In the genomic region with DNA sequence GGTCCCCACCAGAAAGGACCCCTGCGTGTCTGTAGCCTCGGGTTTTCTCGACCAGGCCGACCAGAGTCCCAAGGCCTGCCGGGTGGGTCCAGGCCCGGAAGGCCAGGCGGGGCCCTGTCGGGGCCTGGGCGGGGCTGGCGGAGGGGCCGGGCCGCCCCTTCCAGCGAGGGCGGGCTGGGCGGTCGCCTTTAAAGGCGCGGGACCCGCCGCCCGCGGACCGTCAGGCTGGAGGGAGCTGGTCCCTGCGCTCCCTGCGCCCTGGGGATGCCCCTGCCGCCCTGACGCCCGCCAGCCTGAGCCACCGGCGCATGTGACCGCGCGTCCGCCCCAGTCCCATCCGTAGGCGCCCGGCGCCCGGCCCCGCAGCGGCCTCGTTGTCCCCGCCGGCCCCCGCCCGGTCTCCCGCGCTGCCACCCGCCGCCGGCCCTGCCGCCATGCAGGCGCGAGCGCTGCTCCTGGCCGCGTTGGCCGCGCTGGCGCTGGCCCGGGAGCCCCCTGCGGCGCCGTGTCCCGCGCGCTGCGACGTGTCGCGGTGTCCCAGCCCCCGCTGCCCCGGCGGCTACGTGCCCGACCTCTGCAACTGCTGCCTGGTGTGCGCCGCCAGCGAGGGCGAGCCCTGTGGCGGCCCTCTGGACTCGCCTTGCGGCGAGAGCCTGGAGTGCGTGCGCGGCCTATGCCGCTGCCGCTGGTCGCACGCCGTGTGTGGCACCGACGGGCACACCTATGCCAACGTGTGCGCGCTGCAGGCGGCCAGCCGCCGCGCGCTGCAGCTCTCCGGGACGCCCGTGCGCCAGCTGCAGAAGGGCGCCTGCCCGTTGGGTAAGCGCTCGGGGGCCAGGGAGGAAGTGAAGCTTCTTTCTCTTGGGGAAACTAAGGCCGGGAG, we compare ENCODE assay signal across 9 cellular contexts. TPM values are rescaled to one million over a fixed set of nuclear protein-coding genes. Genes with fewer than 3 reads are reported as not detected.
DNase-seq lines count a peak whose midpoint lies in the region; ATAC-seq, FAIRE-seq and TF ChIP-seq lines count a peak whose summit lies in the region.
"Had no signal": no experiment of that assay in that cellular context is flagged by ENCODE, and none has a peak within 500 bp of the region (broad histone marks: within the 10 kb centered on the region; RNA-seq: fewer than 3 reads in every experiment).

A gene (plus strand): TSS at position 220 of the 883 bp plus-strand sequence. CDS start 215 bp downstream, at position 435.

- peaks cover 12% of the 10 kb centered on the region; the same call in 1 of the 3 replicates for H3K4me1 ChIP-seq in A549
- H3K4me1 ChIP-seq in esophagus (ENCODE audit: control insufficient read depth in 2 of 2, insufficient read depth in 2 of 2, low read length in 1 of 2), result peaks cover 7 to 10% of the 10 kb centered on the region in 2 donors
- peaks cover 58% of the 10 kb centered on the region for H3K4me1 ChIP-seq in mucosa of stomach (ENCODE audit: control insufficient read depth, insufficient read depth, low read length)

- TF ChIP-seq POLR2A in A549 (IDR thresholded peaks at IDR 0.05; ENCODE audit: low read length), result peak; percentile 45

- ATAC-seq in A549 (peak in 1 of 2 experiments; percentile 58; a peak in 3 of 6 replicates), GM19395 (IDR thresholded peaks at IDR 0.05; ENCODE audit: unreplicated experiment) (no peak), HG03521 (IDR thresholded peaks at IDR 0.05; ENCODE audit: unreplicated experiment) (no peak)

- H3K9me3 ChIP-seq in A549, result no peaks in the 10 kb centered on the region
- no peaks in the 10 kb centered on the region for H3K9me3 ChIP-seq in esophagus (ENCODE audit: control insufficient read depth in 2 of 2, insufficient read depth in 1 of 2, low read depth in 1 of 2, low read length in 1 of 2)
- no peaks in the 10 kb centered on the region for H3K9me3 ChIP-seq in mucosa of stomach (ENCODE audit: control insufficient read depth, low read length)

- TF ChIP-seq EP300 in A549 (IDR thresholded peaks at IDR 0.05), result no peak

- no peak for TF ChIP-seq CTCF in A549 (IDR thresholded peaks at IDR 0.05)

- peaks cover 0 to 3% of the 10 kb centered on the region in 2 donors for H3K27me3 ChIP-seq in esophagus (ENCODE audit: control insufficient read depth in 1 of 2, insufficient read depth in 2 of 2, low read length in 2 of 2)
- H3K27me3 ChIP-seq in mucosa of stomach (ENCODE audit: control insufficient read depth, insufficient read depth, low read length), result peaks cover 23% of the 10 kb centered on the region

- peak within 1 kb of the TSS; percentile 51 for H3K9ac ChIP-seq in mucosa of stomach (ENCODE audit: low read length)

- POLR2A ChIA-PET in A549 (lab: Yijun Ruan, JAX), result no interaction called here

- no peak for FAIRE-seq in A549 (lab: Jason Lieb, UNC)

- H3K36me3 ChIP-seq in esophagus (ENCODE audit: control insufficient read depth in 2 of 2, insufficient read depth in 2 of 2, low read length in 1 of 2) (no peaks in the 10 kb centered on the region), mucosa of stomach (ENCODE audit: control insufficient read depth, insufficient read depth, low read length) (no peaks in the 10 kb centered on the region)

- TF ChIP-seq RAD21 in A549 (conservative IDR thresholded peaks at IDR 0.05 in 1 of 2, IDR thresholded peaks at IDR 0.05 in 1 of 2), result no peak

- CTCF ChIA-PET in A549 (lab: Yijun Ruan, JAX), result interaction anchor here (4.7 to 5.8 kb wide), 3 partner anchors 26 to 140 kb away, joined by 39 to 88 read pairs (median 51); no protein-coding TSS in a partner anchor

- peak within 1 kb of the TSS; percentile 40 for H3K4me3 ChIP-seq in A549
- H3K4me3 ChIP-seq in esophagus (ENCODE audit: low read depth in 1 of 2, low read length in 2 of 2), result peak within 1 kb of the TSS; percentile 28 to 38
- H3K4me3 ChIP-seq in mucosa of stomach (ENCODE audit: low read length), result no peak within 1 kb of the TSS

- WGBS in A549 (ENCODE audit: missing lambda C conversion rate), result 67% methylated on average over 33 of the region's 111 CpGs
- 2 to 3% methylated on average over 89 to 111 of the region's 111 CpGs for WGBS in esophagus, 2 donors

- H3K27ac ChIP-seq in A549, result peak within 1 kb of the TSS; percentile 51 to 88; a peak in 4 of 6 replicates
- peak within 1 kb of the TSS; percentile 37 to 47 for H3K27ac ChIP-seq in esophagus (ENCODE audit: low read depth in 2 of 2, low read length in 1 of 2)

- no peak for DNase-seq in A549 (ENCODE audit: low read depth in 1 of 2, low spot score in 1 of 2)
- peak; percentile 53 for DNase-seq in LHCN-M2 (ENCODE audit: low read depth)
- DNase-seq in Ammon's horn (ENCODE audit: low spot score), result no peak
- no peak for DNase-seq in COLO668 (lab: John Stamatoyannopoulos, UW; ENCODE audit: unreplicated experiment)
- DNase-seq: naive B cell had no signal

- H3K4me2 ChIP-seq in A549, result peak within 1 kb of the TSS; percentile 61

TF ChIP-seq in A549, 52 proteins besides CTCF, POLR2A, EP300 and RAD21:
- no peak for TF ChIP-seq FOXS1 (CRISPR knock-in tag; IDR thresholded peaks at IDR 0.05)
- no peak for TF ChIP-seq RCOR1 (IDR thresholded peaks at IDR 0.05; ENCODE audit: low read depth, low read length)
- TF ChIP-seq TP53 (CRISPR knock-in tag; IDR thresholded peaks at IDR 0.05), result no peak
- TF ChIP-seq, protein P1, sequence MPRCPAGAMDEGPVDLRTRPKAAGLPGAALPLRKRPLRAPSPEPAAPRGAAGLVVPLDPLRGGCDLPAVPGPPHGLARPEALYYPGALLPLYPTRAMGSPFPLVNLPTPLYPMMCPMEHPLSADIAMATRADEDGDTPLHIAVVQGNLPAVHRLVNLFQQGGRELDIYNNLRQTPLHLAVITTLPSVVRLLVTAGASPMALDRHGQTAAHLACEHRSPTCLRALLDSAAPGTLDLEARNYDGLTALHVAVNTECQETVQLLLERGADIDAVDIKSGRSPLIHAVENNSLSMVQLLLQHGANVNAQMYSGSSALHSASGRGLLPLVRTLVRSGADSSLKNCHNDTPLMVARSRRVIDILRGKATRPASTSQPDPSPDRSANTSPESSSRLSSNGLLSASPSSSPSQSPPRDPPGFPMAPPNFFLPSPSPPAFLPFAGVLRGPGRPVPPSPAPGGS (IDR thresholded peaks at IDR 0.05), result no peak
- no peak for TF ChIP-seq HDAC2 (IDR thresholded peaks at IDR 0.05)
- no peak for TF ChIP-seq JUNB (IDR thresholded peaks at IDR 0.05)
- no peak for TF ChIP-seq MAZ (IDR thresholded peaks at IDR 0.05; ENCODE audit: borderline replicate concordance, low read depth, low read length)
- TF ChIP-seq JUN (IDR thresholded peaks at IDR 0.05), result no peak
- no peak for TF ChIP-seq TFCP2L1 (CRISPR knock-in tag; IDR thresholded peaks at IDR 0.05)
- TF ChIP-seq, protein P2, sequence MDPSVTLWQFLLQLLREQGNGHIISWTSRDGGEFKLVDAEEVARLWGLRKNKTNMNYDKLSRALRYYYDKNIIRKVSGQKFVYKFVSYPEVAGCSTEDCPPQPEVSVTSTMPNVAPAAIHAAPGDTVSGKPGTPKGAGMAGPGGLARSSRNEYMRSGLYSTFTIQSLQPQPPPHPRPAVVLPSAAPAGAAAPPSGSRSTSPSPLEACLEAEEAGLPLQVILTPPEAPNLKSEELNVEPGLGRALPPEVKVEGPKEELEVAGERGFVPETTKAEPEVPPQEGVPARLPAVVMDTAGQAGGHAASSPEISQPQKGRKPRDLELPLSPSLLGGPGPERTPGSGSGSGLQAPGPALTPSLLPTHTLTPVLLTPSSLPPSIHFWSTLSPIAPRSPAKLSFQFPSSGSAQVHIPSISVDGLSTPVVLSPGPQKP (IDR thresholded peaks at IDR 0.05; ENCODE audit: low read depth, low read length), result no peak
- TF ChIP-seq HEYL (CRISPR knock-in tag; IDR thresholded peaks at IDR 0.05), result no peak
- TF ChIP-seq CHD4 (IDR thresholded peaks at IDR 0.05; ENCODE audit: borderline replicate concordance), result no peak
- no peak for TF ChIP-seq SMC3 (IDR thresholded peaks at IDR 0.05)
- no peak for TF ChIP-seq FOSL2 (IDR thresholded peaks at IDR 0.05)
- TF ChIP-seq FOSL2 (CRISPR knock-in tag; IDR thresholded peaks at IDR 0.05), result no peak
- TF ChIP-seq ZSCAN20 (CRISPR knock-in tag; IDR thresholded peaks at IDR 0.05), result no peak
- no peak for TF ChIP-seq GATA3 (IDR thresholded peaks at IDR 0.05; ENCODE audit: borderline replicate concordance)
- no peak for TF ChIP-seq CHD2 (IDR thresholded peaks at IDR 0.05; ENCODE audit: low read length, partially characterized antibody)
- TF ChIP-seq, protein P3, sequence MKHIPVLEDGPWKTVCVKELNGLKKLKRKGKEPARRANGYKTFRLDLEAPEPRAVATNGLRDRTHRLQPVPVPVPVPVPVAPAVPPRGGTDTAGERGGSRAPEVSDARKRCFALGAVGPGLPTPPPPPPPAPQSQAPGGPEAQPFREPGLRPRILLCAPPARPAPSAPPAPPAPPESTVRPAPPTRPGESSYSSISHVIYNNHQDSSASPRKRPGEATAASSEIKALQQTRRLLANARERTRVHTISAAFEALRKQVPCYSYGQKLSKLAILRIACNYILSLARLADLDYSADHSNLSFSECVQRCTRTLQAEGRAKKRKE (CRISPR knock-in tag; IDR thresholded peaks at IDR 0.05; ENCODE audit: low read depth), result no peak
- no peak for TF ChIP-seq NR3C1 (IDR thresholded peaks at IDR 0.05)

RNA-seq across cellular contexts. Expression of the gene that starts here (rescaled TPM):
- polyA plus RNA-seq in A549 (2011; rRNA removed), result 7.4 and 9.2 TPM in 2 replicates
- 11.8 and 19.5 TPM in 2 replicates for polyA plus RNA-seq in A549 (2012; cell fraction: cytosol; rRNA removed)
- polyA plus RNA-seq in A549 (2012; cell fraction: nucleus; rRNA removed), result 18.5 and 23.8 TPM in 2 replicates
- 4.6 to 8.0 TPM (median 4.9 TPM) in 3 replicates for polyA plus RNA-seq in A549 (2017; fragmentation: RNase III; extraction: RNeasy Plus Mini Kit Qiagen cat#74134 plus additional on column Dnase treatment)
- 5.4 and 5.6 TPM in 2 replicates for polyA minus RNA-seq in A549 (2011; rRNA and poly(A)+ RNA removed)
- total RNA-seq in LHCN-M2 (2014; rRNA removed), result 69.6 and 116 TPM in 2 replicates
- 17.8 TPM for polyA plus RNA-seq in LHCN-M2 (2012)
- polyA plus RNA-seq in esophagus, result 1 to 10 TPM; 1.4 to 3.4 TPM
